Comparison of ENCODE assay signal across 16 cellular contexts in genomic region chr18:78730564-78731422, GRCh38.
"Had no signal": no experiment of that assay in that cellular context is flagged by ENCODE, and none has a peak within 500 bp of the region (broad histone marks: within the 10 kb centered on the region; RNA-seq: fewer than 3 reads in every experiment).

No MANE protein-coding gene starts in this region.

- H3K27ac ChIP-seq: ascending aorta, breast epithelium, left ventricle myocardium inferior, SJSA1, tibial artery had no signal

- H3K36me3 ChIP-seq: ascending aorta, breast epithelium, left ventricle myocardium inferior, SJSA1, tibial artery had no signal

- H3K4me1 ChIP-seq: ascending aorta, breast epithelium, left ventricle myocardium inferior, SJSA1, tibial artery had no signal

- H3K27me3 ChIP-seq: ascending aorta, SJSA1 had no signal

- H3K9me3 ChIP-seq: ascending aorta, left ventricle myocardium inferior, tibial artery had no signal

- DNase-seq: activated CD4-positive, alpha-beta T cell treated with anti-CD3 and anti-CD28 coated beads, Interleukin-2, amount 10 ng/mL, durations not matched to agents 24 days and 14 days; activated CD4-positive, CD25-positive, alpha-beta regulatory T cell; activated CD8-positive, alpha-beta memory T cell treated with anti-CD3 and anti-CD28 coated beads, Interleukin-2, amount 50 U/mL, for 4 hours; activated CD8-positive, alpha-beta T cell treated with anti-CD3 and anti-CD28 coated beads, Interleukin-2, amount 10 ng/mL, durations not matched to agents 7 days and 5 days; activated naive CD4-positive, alpha-beta T cell treated with anti-CD3 and anti-CD28 coated beads, Interleukin-2, amount 10 ng/mL, durations not matched to agents 7 days and 5 days; left ventricle myocardium inferior; natural killer cell; nucleus accumbens; stimulated activated CD4-positive, alpha-beta T cell treated with anti-CD3 and anti-CD28 coated beads, Interleukin-12 subunit alpha, Interleukin-12 subunit beta, amount 100 ng/mL, for 4 hours; stimulated activated CD4-positive, alpha-beta T cell treated with anti-CD3 and anti-CD28 coated beads, Interleukin-2, amount 100 ng/mL, for 24 hours had no signal

- ATAC-seq: activated CD8-positive, alpha-beta T cell treated with anti-CD3 and anti-CD28 coated beads, Interleukin-2, amount 10 ng/mL, durations not matched to agents 7 days and 5 days; esophagus mucosa; natural killer cell; stimulated activated effector memory CD8-positive, alpha-beta T cell treated with anti-CD3 and anti-CD28 coated beads, Interleukin-12 subunit alpha, Interleukin-12 subunit beta, amount 100 ng/mL, for 72 hours had no signal

- H3K4me3 ChIP-seq: ascending aorta, breast epithelium, left ventricle myocardium inferior, SJSA1, tibial artery had no signal
